ENCODE assay signal across 1 cellular context in genomic region chr19:57632987-57633831, GRCh38.
TF ChIP-seq lines count a peak whose summit lies in the region.

Gene ZNF211, plus strand, starts transcription at chr19:57633168. Its CDS starts 179 bp downstream, at chr19:57633347.

TF ChIP-seq in HepG2, 621 proteins besides CTCF, POLR2A, EP300 and RAD21 (continued from another document and continues in another):
- peak; percentile 97 for TF ChIP-seq GABPB1 (CRISPR knock-in tag; IDR thresholded peaks at IDR 0.05)
- TF ChIP-seq TEF (CRISPR knock-in tag; IDR thresholded peaks at IDR 0.05): no peak
- no peak for TF ChIP-seq THAP7 (CRISPR knock-in tag; IDR thresholded peaks at IDR 0.05)
- TF ChIP-seq TBP (CRISPR knock-in tag; IDR thresholded peaks at IDR 0.05): no peak
- TF ChIP-seq MEF2D (CRISPR knock-in tag; IDR thresholded peaks at IDR 0.05): no peak
- no peak for TF ChIP-seq ARHGAP35 (CRISPR knock-in tag; IDR thresholded peaks at IDR 0.05; ENCODE audit: borderline replicate concordance)
- peak; percentile 63; the same call in 1 of the 2 replicates for TF ChIP-seq ZHX2 (IDR thresholded peaks at IDR 0.05; ENCODE audit: low read depth)
- TF ChIP-seq ZHX2 (CRISPR knock-in tag; IDR thresholded peaks at IDR 0.05; ENCODE audit: borderline replicate concordance): no peak
- TF ChIP-seq ZKSCAN5 (CRISPR knock-in tag; IDR thresholded peaks at IDR 0.05): no peak
- peak; percentile 57 for TF ChIP-seq POGZ (CRISPR knock-in tag; IDR thresholded peaks at IDR 0.05)
- TF ChIP-seq ZNF891 (CRISPR knock-in tag; IDR thresholded peaks at IDR 0.05): 0 out of 2 replicates have a peak, but pooled peaks have one; percentile 14
- TF ChIP-seq CEBPG (CRISPR knock-in tag; IDR thresholded peaks at IDR 0.05): no peak
- TF ChIP-seq PBX2 (CRISPR knock-in tag; IDR thresholded peaks at IDR 0.05): peak; percentile 96
- TF ChIP-seq ZBTB20 (CRISPR knock-in tag; IDR thresholded peaks at IDR 0.05; ENCODE audit: borderline replicate concordance, low read depth): no peak
- TF ChIP-seq ZNF143 (CRISPR knock-in tag; IDR thresholded peaks at IDR 0.05): peak; percentile 96
- TF ChIP-seq NFATC3 (CRISPR knock-in tag; IDR thresholded peaks at IDR 0.05): no peak
- peak; percentile 98 for TF ChIP-seq KDM2A (CRISPR knock-in tag; IDR thresholded peaks at IDR 0.05; ENCODE audit: borderline replicate concordance, low read depth)
- TF ChIP-seq ZBTB34 (CRISPR knock-in tag; IDR thresholded peaks at IDR 0.05): no peak; the same call in 1 of the 2 replicates
- no peak for TF ChIP-seq ZNF367 (CRISPR knock-in tag; IDR thresholded peaks at IDR 0.05; ENCODE audit: borderline replicate concordance)
- no peak for TF ChIP-seq ZSCAN20 (CRISPR knock-in tag; IDR thresholded peaks at IDR 0.05; ENCODE audit: borderline replicate concordance)
- TF ChIP-seq IKZF4 (CRISPR knock-in tag; IDR thresholded peaks at IDR 0.05; ENCODE audit: borderline replicate concordance, low read depth, not compliant biosample characterization): peak; percentile 35
- TF ChIP-seq NR2F1 (CRISPR knock-in tag; IDR thresholded peaks at IDR 0.05): no peak
- TF ChIP-seq ZMAT3 (CRISPR knock-in tag; conservative IDR thresholded peaks at IDR 0.05): 0 out of 2 replicates have a peak, but pooled peaks have one; percentile 49
- peak; percentile 34; the same call in 1 of the 3 replicates for TF ChIP-seq MXI1 (IDR thresholded peaks at IDR 0.05; ENCODE audit: borderline replicate concordance, low read depth, low read length)
- peak; percentile 81 for TF ChIP-seq ZNF574 (CRISPR knock-in tag; IDR thresholded peaks at IDR 0.05)
- no peak for TF ChIP-seq MIER2 (CRISPR knock-in tag; IDR thresholded peaks at IDR 0.05)
- TF ChIP-seq ZNF816 (CRISPR knock-in tag; IDR thresholded peaks at IDR 0.05; ENCODE audit: borderline replicate concordance): no peak
- TF ChIP-seq HOXD1 (CRISPR knock-in tag; IDR thresholded peaks at IDR 0.05): no peak
- peak; percentile 30; the same call in 1 of the 2 replicates for TF ChIP-seq SALL1 (CRISPR knock-in tag; IDR thresholded peaks at IDR 0.05)
- no peak for TF ChIP-seq GLI4 (CRISPR knock-in tag; IDR thresholded peaks at IDR 0.05; ENCODE audit: borderline replicate concordance)
- no peak for TF ChIP-seq ARID3A (IDR thresholded peaks at IDR 0.05; ENCODE audit: low read depth, low read length)
- no peak for TF ChIP-seq ZNF841 (CRISPR knock-in tag; IDR thresholded peaks at IDR 0.05; ENCODE audit: borderline replicate concordance)
- TF ChIP-seq ZNF543 (CRISPR knock-in tag; IDR thresholded peaks at IDR 0.05): peak; percentile 78
- peak; percentile 51; the same call in 1 of the 2 replicates for TF ChIP-seq ZFX (CRISPR knock-in tag; IDR thresholded peaks at IDR 0.05; ENCODE audit: low read depth)
- TF ChIP-seq ZNF431 (CRISPR knock-in tag; IDR thresholded peaks at IDR 0.05; ENCODE audit: borderline replicate concordance, low read depth): no peak
- TF ChIP-seq ZNF615 (CRISPR knock-in tag; IDR thresholded peaks at IDR 0.05; ENCODE audit: borderline replicate concordance): no peak
- peak; percentile 44; the same call in 1 of the 2 replicates for TF ChIP-seq ARID5B (CRISPR knock-in tag; IDR thresholded peaks at IDR 0.05)
- no peak for TF ChIP-seq CERS6 (CRISPR knock-in tag; IDR thresholded peaks at IDR 0.05)
- TF ChIP-seq ZNF33A (CRISPR knock-in tag; IDR thresholded peaks at IDR 0.05; ENCODE audit: borderline replicate concordance): no peak
- TF ChIP-seq HNRNPK (IDR thresholded peaks at IDR 0.05; ENCODE audit: low read depth, low read length, poor library complexity, severe bottlenecking): no peak
- no peak for TF ChIP-seq PRMT3 (CRISPR knock-in tag; IDR thresholded peaks at IDR 0.05; ENCODE audit: borderline replicate concordance, low read depth)
